In the genomic region with DNA sequence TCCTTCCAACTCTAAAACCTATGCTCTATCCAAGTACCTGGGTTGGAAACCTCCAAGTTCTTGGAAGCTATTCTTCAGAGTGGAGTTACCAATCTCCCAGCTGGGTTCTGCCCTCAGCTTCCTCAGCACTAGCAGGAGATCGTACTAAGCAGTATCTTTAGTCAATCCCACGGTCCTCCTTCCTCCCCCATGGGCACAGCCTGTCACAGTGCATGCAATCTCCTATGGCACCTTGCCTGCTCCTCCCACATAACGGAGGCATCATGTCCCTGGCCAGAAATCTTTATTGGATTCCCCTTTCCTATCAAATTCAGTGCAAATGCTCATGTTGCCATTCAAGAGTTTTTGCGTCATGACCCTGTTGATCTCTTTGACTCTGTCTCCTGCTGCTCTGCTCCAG, we compare ENCODE assay signal across 21 cellular contexts.
"Had no signal": no experiment of that assay in that cellular context is flagged by ENCODE, and none has a peak within 500 bp of the region (broad histone marks: within the 10 kb centered on the region; RNA-seq: fewer than 3 reads in every experiment).

No MANE protein-coding gene starts in this region.

- H3K27ac ChIP-seq: KMS-11 had no signal

- DNase-seq: activated CD4-positive, alpha-beta T cell treated with anti-CD3 and anti-CD28 coated beads for 48 hours; activated CD4-positive, alpha-beta T cell treated with anti-CD3 and anti-CD28 coated beads, Interleukin-2, amount 50 U/mL, for 4 hours; activated CD4-positive, CD25-positive, alpha-beta regulatory T cell treated with anti-CD3 and anti-CD28 coated beads, Interleukin-2, amount 50 U/mL, for 72 hours; activated CD8-positive, alpha-beta memory T cell treated with anti-CD3 and anti-CD28 coated beads, Interleukin-2, amount 50 U/mL, for 48 hours; activated CD8-positive, alpha-beta T cell treated with anti-CD3 and anti-CD28 coated beads, Interleukin-2, amount 10 ng/mL, durations not matched to agents 7 days and 5 days; activated effector memory CD4-positive, alpha-beta T cell treated with anti-CD3 and anti-CD28 coated beads, Interleukin-2, amount 50 U/mL, for 16 hours; activated naive CD4-positive, alpha-beta T cell treated with Interleukin-2 at 50 U/mL for 16 hours; activated T-cell treated with anti-CD3 and anti-CD28 coated beads, Interleukin-2, amount 50 U/mL, for 24 hours; cerebellar nuclear complex; NCI-H1092; NCI-H1417; NCI-H1930; NCI-H2171; NCI-H2227 treated with DMSO at 0.1 percent for 48 hours; NCI-H446 treated with DMSO at 0.1 percent for 48 hours; NCI-H524 treated with DMSO at 0.1 percent for 48 hours; NCI-H748 treated with DMSO at 0.1 percent for 48 hours; PC-3; SHP77; T-cell had no signal
